ENCODE assay signal across 30 cellular contexts in genomic region chr2:1552611-1553010, GRCh38.
"Had no signal": no experiment of that assay in that cellular context is flagged by ENCODE, and none has a peak within 500 bp of the region (broad histone marks: within the 10 kb centered on the region; RNA-seq: fewer than 3 reads in every experiment).

No MANE protein-coding gene starts in this region.

- DNase-seq: activated CD4-positive, alpha-beta T cell treated with anti-CD3 and anti-CD28 coated beads, Interleukin-2, amount 50 U/mL, for 4 hours; activated naive CD4-positive, alpha-beta T cell; activated T-cell treated with anti-CD3 and anti-CD28 coated beads for 4 hours; activated T-cell treated with anti-CD3 and anti-CD28 coated beads, Interleukin-2, amount 50 U/mL, for 72 hours; dermis blood vessel endothelial cell; effector CD8-positive, alpha-beta T cell; esophagus squamous epithelium; foreskin melanocyte; heart right ventricle; left ventricle myocardium inferior; mucosa of descending colon; nephron progenitor cell; stimulated activated CD4-positive, alpha-beta T cell treated with anti-CD3 and anti-CD28 coated beads, Interleukin-12 subunit alpha, Interleukin-12 subunit beta, amount 100 ng/mL, for 4 hours; stimulated activated CD4-positive, alpha-beta T cell treated with anti-CD3 and anti-CD28 coated beads, Interleukin-4, amount 100 ng/mL, for 1 hour; substantia nigra; T-helper 2 cell; tibial artery; upper lobe of right lung had no signal

- H3K27ac Mint-ChIP-seq: activated naive CD4-positive, alpha-beta T cell treated with anti-CD3 and anti-CD28 coated beads, Interleukin-2, amount 50 U/mL, for 72 hours; activated T-cell treated with anti-CD3 and anti-CD28 coated beads, Interleukin-2, amount 50 U/mL, for 72 hours; nephron progenitor cell; progenitor cell of endocrine pancreas; stimulated activated naive CD8-positive, alpha-beta T cell treated with anti-CD3 and anti-CD28 coated beads, Interleukin-15, Interleukin-2, amounts not matched to agents 100 ng/mL and 50 ng/mL, for 24 hours; WTC11 had no signal

- H3K36me3 Mint-ChIP-seq: activated naive CD4-positive, alpha-beta T cell treated with anti-CD3 and anti-CD28 coated beads, Interleukin-2, amount 50 U/mL, for 72 hours; WTC11 had no signal

- H3K9me3 ChIP-seq: esophagus squamous epithelium, heart right ventricle, left ventricle myocardium inferior, mucosa of descending colon, neutrophil, tibial artery, upper lobe of right lung had no signal

- H3K9me3 Mint-ChIP-seq: activated naive CD4-positive, alpha-beta T cell treated with anti-CD3 and anti-CD28 coated beads, Interleukin-2, amount 50 U/mL, for 72 hours; activated T-cell treated with anti-CD3 and anti-CD28 coated beads, Interleukin-2, amount 50 U/mL, for 72 hours; nephron progenitor cell; stimulated activated naive CD8-positive, alpha-beta T cell treated with anti-CD3 and anti-CD28 coated beads, Interleukin-15, Interleukin-2, amounts not matched to agents 100 ng/mL and 50 ng/mL, for 24 hours; WTC11 had no signal

- H3K4me3 ChIP-seq: esophagus squamous epithelium, heart right ventricle, left ventricle myocardium inferior, lung, mucosa of descending colon, skin epidermis, tibial artery, upper lobe of right lung had no signal

- H3K27me3 ChIP-seq: tibial artery, upper lobe of right lung had no signal

- ATAC-seq: activated naive CD4-positive, alpha-beta T cell treated with anti-CD3 and anti-CD28 coated beads, Interleukin-2, amount 50 U/mL, for 72 hours; activated T-cell treated with anti-CD3 and anti-CD28 coated beads, Interleukin-2, amount 50 U/mL, for 72 hours; heart right ventricle; mucosa of descending colon; upper lobe of right lung; WTC11 had no signal

- FAIRE-seq: bronchial epithelial cell, colon, endometrium, islet of Langerhans had no signal

- H3K4me3 Mint-ChIP-seq: activated T-cell treated with anti-CD3 and anti-CD28 coated beads, Interleukin-2, amount 50 U/mL, for 72 hours; nephron progenitor cell; stimulated activated naive CD8-positive, alpha-beta T cell treated with anti-CD3 and anti-CD28 coated beads, Interleukin-15, Interleukin-2, amounts not matched to agents 100 ng/mL and 50 ng/mL, for 24 hours; WTC11 had no signal

- H3K36me3 ChIP-seq: esophagus squamous epithelium, heart right ventricle, left ventricle myocardium inferior, neutrophil, tibial artery, upper lobe of right lung had no signal

- H3K27ac ChIP-seq: epithelial cell of prostate, left ventricle myocardium inferior, neutrophil, upper lobe of right lung had no signal
